Comparison of ENCODE assay signal across 8 cellular contexts in the genomic region with DNA sequence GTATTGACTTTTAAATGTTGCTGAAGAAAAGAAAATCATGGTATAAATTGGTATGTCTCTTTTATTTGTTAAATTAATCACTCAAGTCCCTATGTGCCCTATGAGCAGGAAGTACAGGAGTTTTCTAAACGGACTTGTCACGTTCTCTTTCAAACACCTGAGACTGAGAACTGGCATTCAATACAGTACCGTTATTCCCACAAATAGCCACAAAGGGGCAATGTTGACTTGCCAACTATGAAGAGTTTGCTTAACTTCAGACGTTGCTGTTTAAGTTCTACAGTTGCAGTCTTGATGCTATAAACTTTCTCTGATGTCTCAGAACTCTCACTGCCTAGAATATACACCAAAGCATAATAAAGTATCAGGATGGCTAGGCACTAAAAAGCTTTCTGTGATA. TPM values are rescaled to one million over a fixed set of nuclear protein-coding genes. Genes with fewer than 3 reads are reported as not detected.
DNase-seq lines count a peak whose midpoint lies in the region; ATAC-seq and TF ChIP-seq lines count a peak whose summit lies in the region.

No MANE protein-coding gene starts in this region.

- BruUV-seq in PC-3 (replicated peaks; lab: Mats Ljungman, UMichigan): no TSS peak

- no peaks in the 10 kb centered on the region for H3K9me2 ChIP-seq in PC-3 (replicated peaks; ENCODE audit: low read length)

- no peaks in the 10 kb centered on the region for H3K36me3 ChIP-seq in PC-3 (ENCODE audit: low read depth, low read length)

- TF ChIP-seq CTCF in PC-3 (conservative IDR thresholded peaks at IDR 0.05; ENCODE audit: low read depth, low read length) (peak; percentile 63), epithelial cell of proximal tubule (conservative IDR thresholded peaks at IDR 0.05; ENCODE audit: low read depth, low read length) (peak; percentile 71)

- H3K4me3 ChIP-seq in PC-3 (ENCODE audit: low read length) (no peak overlapping the region), epithelial cell of proximal tubule (ENCODE audit: low read depth, low read length) (no peak overlapping the region)

- intact Hi-C loops in PC-3 (cut with micrococcal nuclease): loop anchor here (1.0 to 5.0 kb wide), 4 partner anchors 274 to 340 kb away; no protein-coding TSS in a partner anchor

- H4K20me1 ChIP-seq in PC-3 (ENCODE audit: low read length): no peaks in the 10 kb centered on the region

- CTCF ChIA-PET in PC-3 (lab: Charles Lee): interaction anchor here (1.0 kb wide), 1 partner anchor 276 kb away, joined by 3 read pairs; no protein-coding TSS in a partner anchor

- no peaks in the 10 kb centered on the region for H3K79me2 ChIP-seq in PC-3 (ENCODE audit: low read length)

- no peaks in the 10 kb centered on the region for H3K27me3 ChIP-seq in PC-3 (ENCODE audit: low read length)

- POLR2A ChIA-PET in PC-3 (lab: Charles Lee; ENCODE audit: unreplicated experiment): no interaction called here

- H3K4me1 ChIP-seq in PC-3 (ENCODE audit: insufficient read depth, low read length): no peaks in the 10 kb centered on the region

- H2AFZ ChIP-seq in PC-3 (ENCODE audit: low read length): no peak overlapping the region

- no peak overlapping the region for H3K4me2 ChIP-seq in PC-3 (ENCODE audit: low read length)

- no peaks in the 10 kb centered on the region for H3K9me3 ChIP-seq in PC-3 (ENCODE audit: low read length)

- ATAC-seq in HG03521 (IDR thresholded peaks at IDR 0.05; ENCODE audit: unreplicated experiment): peak; percentile 62
- ATAC-seq in PC-3: peak; percentile 69
- ATAC-seq in HG03196 (IDR thresholded peaks at IDR 0.05; ENCODE audit: unreplicated experiment): no peak
- ATAC-seq in HG02610 (IDR thresholded peaks at IDR 0.05; ENCODE audit: unreplicated experiment): no peak

- no peak overlapping the region for H3K27ac ChIP-seq in PC-3 (ENCODE audit: low read length)

- H3K9ac ChIP-seq in PC-3 (ENCODE audit: low read length): no peak overlapping the region

- no peaks in the 10 kb centered on the region for H3F3A ChIP-seq in PC-3 (ENCODE audit: low read length, unreplicated experiment)

- peak; percentile 1 for DNase-seq in NCI-H2171 treated with DMSO at 0.1 percent for 48 hours (lab: John Stamatoyannopoulos, UW)
- DNase-seq in NCI-H2171 (lab: John Stamatoyannopoulos, UW): no peak
- DNase-seq in PC-3: peak; percentile 59
- peak; percentile 16 for DNase-seq in epithelial cell of proximal tubule (ENCODE audit: low read depth)
- peak; percentile 19 for DNase-seq in mucosa of gallbladder (ENCODE audit: low spot score)

RNA-seq across cellular contexts. Expression of a gene that starts 7.6 kb away (rescaled TPM):
- total RNA-seq in PC-3 (2014; rRNA removed): not detected in 2 replicates
- total RNA-seq in epithelial cell of proximal tubule: not detected in 2 replicates
- total RNA-seq in mucosa of gallbladder: 0.03 TPM

RNA-seq across cellular contexts. Expression of a gene that starts 16.2 kb away (rescaled TPM):
- not detected in 2 replicates for total RNA-seq in PC-3 (2014; rRNA removed)
- not detected in 2 replicates for total RNA-seq in epithelial cell of proximal tubule
- total RNA-seq in mucosa of gallbladder: 0.06 TPM

RNA-seq across cellular contexts. Expression of a gene that starts 36.2 kb away (rescaled TPM):
- total RNA-seq in PC-3 (2014; rRNA removed): not detected in 2 replicates
- not detected in 2 replicates for total RNA-seq in epithelial cell of proximal tubule
- not detected for total RNA-seq in mucosa of gallbladder

RNA-seq across cellular contexts. Expression of a gene that starts 54.7 kb away (rescaled TPM):
- total RNA-seq in PC-3 (2014; rRNA removed): not detected in 2 replicates
- not detected in 2 replicates for total RNA-seq in epithelial cell of proximal tubule
- not detected for total RNA-seq in mucosa of gallbladder

Comparison
In these comparisons a context has a peak if more than half of its experiments do, and no peak if none do; other contexts are left out.
1. ATAC-seq: peak in HG03521 (single experiment) and PC-3 (single experiment); none in HG03196 (single experiment) and HG02610 (single experiment).